Comparison of ENCODE assay signal across 8 cellular contexts in genomic region chr7:33062023-33062781, GRCh38. TPM values are rescaled to one million over a fixed set of nuclear protein-coding genes. Genes with fewer than 3 reads are reported as not detected.
DNase-seq lines count a peak whose midpoint lies in the region; ATAC-seq lines count a peak whose summit lies in the region.

Gene NT5C3A, minus strand, starts transcription at chr7:33062776. Its CDS starts 71 bp downstream, at chr7:33062705.

- peak within 1 kb of the TSS; percentile 62 for H2BK5ac ChIP-seq in neuronal stem cell (ENCODE audit: low read length)

- no peak within 1 kb of the TSS for H2BK15ac ChIP-seq in neuronal stem cell (ENCODE audit: low read length)

- H2AFZ ChIP-seq in neuronal stem cell (ENCODE audit: low read length) = peak within 1 kb of the TSS; percentile 99

- H2AK5ac ChIP-seq in neuronal stem cell (ENCODE audit: low read depth, low read length) = peak within 1 kb of the TSS; percentile 67

- no peak within 1 kb of the TSS for H2BK120ac ChIP-seq in neuronal stem cell (ENCODE audit: low read depth, low read length)

- no peak within 1 kb of the TSS for H3K4ac ChIP-seq in neuronal stem cell (ENCODE audit: low read length)

- H3K9me3 Mint-ChIP-seq in activated T-helper 2 cell treated with anti-CD3 and anti-CD28 coated beads, Interferon-gamma antibody, Interleukin-2, Interleukin-4, amounts not matched to agents 10 μg/mL and 5 μg/mL and 100 μg/mL, durations not matched to agents 14 hours and 24 hours and 36 hours = peaks cover 14% of the 10 kb centered on the region

- no peak within 1 kb of the TSS for H4K91ac ChIP-seq in neuronal stem cell (ENCODE audit: low read depth, low read length, poor library complexity)

- H3K4me1 Mint-ChIP-seq in activated T-helper 2 cell treated with anti-CD3 and anti-CD28 coated beads, Interferon-gamma antibody, Interleukin-2, Interleukin-4, amounts not matched to agents 10 μg/mL and 5 μg/mL and 100 μg/mL, durations not matched to agents 14 hours and 24 hours and 36 hours (ENCODE audit: low read depth) = peaks cover 36% of the 10 kb centered on the region

- in situ Hi-C loops in ACHN (cut with HindIII; ENCODE audit: low pct_ligation_motif_present, low pct_unique_long_range_greater_than_20kb, low sequenced_read_pairs) = no loop called here

- ATAC-seq in GM18508 (IDR thresholded peaks at IDR 0.05; ENCODE audit: insufficient read depth, unreplicated experiment) = peak; percentile 30
- peak; percentile 45 for ATAC-seq in HG02970 (IDR thresholded peaks at IDR 0.05; ENCODE audit: low FRiP score, unreplicated experiment)

- peak within 1 kb of the TSS; percentile 71 for H3K4me2 ChIP-seq in neuronal stem cell (ENCODE audit: insufficient read depth, low read length, poor library complexity, severe bottlenecking)

- peak; percentile 67 for DNase-seq in ACHN
- DNase-seq in NCI-H345 treated with DMSO at 0.1 percent for 48 hours (lab: John Stamatoyannopoulos, UW; ENCODE audit: unreplicated experiment) = peak; percentile 37
- peak; percentile 16 for DNase-seq in activated T-helper 2 cell treated with anti-CD3 and anti-CD28 coated beads, Interferon-gamma antibody, Interleukin-2, Interleukin-4, amounts not matched to agents 10 μg/mL and 5 μg/mL and 100 μg/mL, durations not matched to agents 14 hours and 24 hours and 36 hours (ENCODE audit: low spot score)
- peak; percentile 42 for DNase-seq in germinal center (ENCODE audit: low spot score)
- DNase-seq in neuronal stem cell (ENCODE audit: low spot score) = peak; percentile 50

- H3K36me3 ChIP-seq in neuronal stem cell (replicated peaks in 1 of 2; ENCODE audit: control insufficient read depth in 2 of 2, insufficient read depth in 2 of 2, low read length in 2 of 2) (peaks cover 0 to 16% of the 10 kb centered on the region in 2 donors), urinary bladder (ENCODE audit: insufficient read depth) (no peaks in the 10 kb centered on the region)

- peaks cover 27% of the 10 kb centered on the region for H3K36me3 Mint-ChIP-seq in activated T-helper 2 cell treated with anti-CD3 and anti-CD28 coated beads, Interferon-gamma antibody, Interleukin-2, Interleukin-4, amounts not matched to agents 10 μg/mL and 5 μg/mL and 100 μg/mL, durations not matched to agents 14 hours and 24 hours and 36 hours (ENCODE audit: low read depth)

- peak within 1 kb of the TSS; percentile 98 for H3K9ac ChIP-seq in neuronal stem cell (ENCODE audit: low read depth, low read length, poor library complexity)

- H3K23ac ChIP-seq in neuronal stem cell (ENCODE audit: low read depth, low read length, poor library complexity) = peak within 1 kb of the TSS; percentile 93

- H3K14ac ChIP-seq in neuronal stem cell (ENCODE audit: low read length) = peak within 1 kb of the TSS; percentile 47

- H3K4me3 ChIP-seq in neuronal stem cell (ENCODE audit: low read length in 2 of 2) (peak within 1 kb of the TSS; percentile 77 to 99), urinary bladder (ENCODE audit: low read depth, low read length) (peak within 1 kb of the TSS; percentile 65)

- peak within 1 kb of the TSS; percentile 32 for H4K8ac ChIP-seq in neuronal stem cell (ENCODE audit: low read depth, low read length)

- WGBS in neuronal stem cell (ENCODE audit: extremely low coverage in 2 of 2, insufficient read length in 2 of 2, insufficient replicate concordance in 1 of 2), 2 donors = no CpG with 5 or more reads among the region's 66 CpGs
- under 1% methylated on average over 66 of the region's 66 CpGs for WGBS in urinary bladder

- H3K27ac Mint-ChIP-seq in activated T-helper 2 cell treated with anti-CD3 and anti-CD28 coated beads, Interferon-gamma antibody, Interleukin-2, Interleukin-4, amounts not matched to agents 10 μg/mL and 5 μg/mL and 100 μg/mL, durations not matched to agents 14 hours and 24 hours and 36 hours = peak within 1 kb of the TSS; percentile 89

- peak within 1 kb of the TSS; percentile 94 for H3K18ac ChIP-seq in neuronal stem cell (ENCODE audit: low read length)

- no peaks in the 10 kb centered on the region for H3K27me3 ChIP-seq in neuronal stem cell (ENCODE audit: control insufficient read depth in 3 of 3, insufficient read depth in 3 of 3, low read depth in 1 of 3, low read length in 3 of 3)

- peak within 1 kb of the TSS; percentile 18 for H2BK12ac ChIP-seq in neuronal stem cell (ENCODE audit: low read length)

- H3K27me3 Mint-ChIP-seq in activated T-helper 2 cell treated with anti-CD3 and anti-CD28 coated beads, Interferon-gamma antibody, Interleukin-2, Interleukin-4, amounts not matched to agents 10 μg/mL and 5 μg/mL and 100 μg/mL, durations not matched to agents 14 hours and 24 hours and 36 hours (ENCODE audit: low read depth) = peaks cover 2% of the 10 kb centered on the region

- peaks cover 4 to 6% of the 10 kb centered on the region in 2 donors for H3K4me1 ChIP-seq in neuronal stem cell (ENCODE audit: control insufficient read depth in 2 of 2, insufficient read depth in 1 of 2, low read depth in 1 of 2, low read length in 2 of 2)
- no peaks in the 10 kb centered on the region for H3K4me1 ChIP-seq in urinary bladder (ENCODE audit: insufficient read depth)

- H3K9me3 ChIP-seq in neuronal stem cell (replicated peaks in 1 of 2; ENCODE audit: control insufficient read depth in 2 of 2, insufficient read depth in 1 of 2, low read depth in 1 of 2, low read length in 2 of 2) = peaks cover 2 to 25% of the 10 kb centered on the region in 2 donors

- peak within 1 kb of the TSS; percentile 94 for H3K4me3 Mint-ChIP-seq in activated T-helper 2 cell treated with anti-CD3 and anti-CD28 coated beads, Interferon-gamma antibody, Interleukin-2, Interleukin-4, amounts not matched to agents 10 μg/mL and 5 μg/mL and 100 μg/mL, durations not matched to agents 14 hours and 24 hours and 36 hours (ENCODE audit: low read depth)

- H3K27ac ChIP-seq in neuronal stem cell (replicated peaks; ENCODE audit: low read length) (peak within 1 kb of the TSS; percentile 98), urinary bladder (ENCODE audit: low read depth) (peak within 1 kb of the TSS; percentile 90)

- peaks cover 4% of the 10 kb centered on the region for H3K79me1 ChIP-seq in neuronal stem cell (ENCODE audit: low read depth, low read length)

- intact Hi-C loops in activated T-helper 2 cell treated with anti-CD3 and anti-CD28 coated beads, Interferon-gamma antibody, Interleukin-2, Interleukin-4, amounts not matched to agents 10 μg/mL and 5 μg/mL and 100 μg/mL, durations not matched to agents 14 hours and 24 hours and 36 hours (cut with micrococcal nuclease) = loop anchor here (2.0 to 10.0 kb wide), 2 partner anchors 119 to 477 kb away; no protein-coding TSS in a partner anchor

RNA-seq across cellular contexts. Expression of gene NT5C3A, which starts in this region (rescaled TPM):
- 30.0 and 33.3 TPM in 2 replicates for total RNA-seq in activated T-helper 2 cell treated with anti-CD3 and anti-CD28 coated beads, Interferon-gamma antibody, Interleukin-2, Interleukin-4, amounts not matched to agents 10 μg/mL and 5 μg/mL and 100 μg/mL, durations not matched to agents 14 hours and 24 hours and 36 hours
- polyA plus RNA-seq in neuronal stem cell (2013, experiment 1 of 2) = 34.4 TPM
- 35.9 TPM for polyA plus RNA-seq in neuronal stem cell (2013, experiment 2 of 2)
- 61.4 TPM for total RNA-seq in urinary bladder
- polyA plus RNA-seq in urinary bladder = 15.8 TPM

Comparison
In these comparisons a context has a peak if more than half of its experiments do, and no peak if none do; other contexts are left out.
1. Peak in every context shown above with its lines: DNase-seq, ATAC-seq, H3K4me3 ChIP-seq and H3K27ac ChIP-seq.
2. DNase-seq: peak in every context shown above with its lines; median percentile 67 in ACHN; 50 in neuronal stem cell; 42 in germinal center; 37 in NCI-H345 treated with DMSO at 0.1 percent for 48 hours; 16 in activated T-helper 2 cell treated with anti-CD3 and anti-CD28 coated beads, Interferon-gamma antibody, Interleukin-2, Interleukin-4, amounts not matched to agents 10 μg/mL and 5 μg/mL and 100 μg/mL, durations not matched to agents 14 hours and 24 hours and 36 hours.